In the genomic region with DNA sequence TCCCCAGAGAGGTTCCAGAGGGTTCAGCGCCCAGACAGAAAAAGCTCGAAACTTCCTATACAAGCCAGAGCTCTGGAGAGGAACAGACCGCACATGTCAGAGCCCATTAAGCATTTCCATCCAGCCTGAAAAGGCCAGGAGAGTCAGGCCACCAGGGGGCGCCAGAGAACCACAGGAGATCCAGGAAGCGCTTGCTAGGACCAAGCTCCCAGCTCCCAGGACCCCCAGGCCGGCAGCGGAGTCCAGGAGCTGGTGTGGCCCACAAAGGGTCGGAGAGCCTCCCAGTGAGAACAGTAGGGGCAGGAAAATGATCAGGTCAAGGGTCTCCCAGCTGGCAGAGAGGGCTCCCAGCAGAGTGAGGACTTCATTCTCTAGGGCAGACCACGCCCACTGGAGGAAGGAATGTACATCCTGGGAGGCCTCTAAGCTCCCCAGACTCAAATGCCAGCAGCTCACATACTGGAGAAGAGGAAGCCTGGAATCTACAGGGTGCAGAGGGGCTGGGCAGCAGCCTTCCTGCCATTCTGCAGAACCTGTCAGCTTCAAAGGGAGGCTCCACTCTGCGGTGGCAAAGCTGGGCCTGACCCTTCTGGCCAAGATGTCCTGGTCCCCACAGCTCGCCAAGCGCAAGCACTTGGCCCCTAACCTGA, we compare ENCODE assay signal across 8 cellular contexts. TPM values are rescaled to one million over a fixed set of nuclear protein-coding genes. Genes with fewer than 3 reads are reported as not detected.
A peak's percentile ranks its signal among the peaks of the same experiment; 100 is the strongest.
DNase-seq lines count a peak whose midpoint lies in the region; ATAC-seq and TF ChIP-seq lines count a peak whose summit lies in the region.

No MANE protein-coding gene starts in this region.

- H3K27ac Mint-ChIP-seq in CD14-positive monocyte = peak overlapping the region in 5 of 7 donors; percentile 84 to 94 (median 88)

- peaks cover 0 to 2% (median 0%) of the 10 kb centered on the region in 7 donors for H3K9me3 Mint-ChIP-seq in CD14-positive monocyte

- no peaks in the 10 kb centered on the region for H3K9me3 ChIP-seq in left lung

- intact Hi-C loops in CD14-positive monocyte (cut with micrococcal nuclease) = loop anchor here (1.0 to 10.0 kb wide), 5 partner anchors 158 to 398 kb away; partner anchors contain the start of gene NDUFA6 (in 1 of the 2)
- intact Hi-C loops in left lung (cut with DNase I) = no loop called here

- DNase-seq in CD14-positive monocyte (ENCODE audit: low spot score) (peak; percentile 85), NCI-H524 (lab: John Stamatoyannopoulos, UW) (peak; percentile 74 to 89), choroid plexus epithelial cell (ENCODE audit: low read depth) (peak; percentile 93), left lung (peak; percentile 91 to 99)
- DNase-seq in activated CD4-positive, alpha-beta T cell treated with anti-CD3 and anti-CD28 coated beads for 4 hours = peak; percentile 91 to 96
- DNase-seq in stimulated activated CD4-positive, alpha-beta T cell treated with anti-CD3 and anti-CD28 coated beads, Interleukin-1b, Interleukin-23, amount 100 ng/mL, for 48 hours = peak; percentile 88

- H3K4me1 Mint-ChIP-seq in CD14-positive monocyte = peaks cover 14% of the 10 kb centered on the region

- H3K36me3 Mint-ChIP-seq in CD14-positive monocyte = no peaks in the 10 kb centered on the region

- peaks cover 0 to 16% of the 10 kb centered on the region in 2 donors for H3K36me3 ChIP-seq in left lung

- H3K27ac ChIP-seq in left lung = peak overlapping the region in 1 of 2 donors; percentile 35

- no peaks in the 10 kb centered on the region for H3K27me3 ChIP-seq in left lung

- H3K4me1 ChIP-seq in left lung = peaks cover 10 to 19% of the 10 kb centered on the region in 2 donors

- peak; percentile 52 for ATAC-seq in HG02763 (IDR thresholded peaks at IDR 0.05; ENCODE audit: unreplicated experiment)
- peak; percentile 93 for ATAC-seq in left lung
- no peak for ATAC-seq in HG02885 (IDR thresholded peaks at IDR 0.05; ENCODE audit: poor library complexity, unreplicated experiment)

- TF ChIP-seq CTCF in CD14-positive monocyte (IDR thresholded peaks at IDR 0.05) (peak; percentile 98), choroid plexus epithelial cell (conservative IDR thresholded peaks at IDR 0.05; ENCODE audit: low read depth, low read length) (peak; percentile 92), left lung (IDR thresholded peaks at IDR 0.05) (peak; percentile 98 to 100)

- H3K27me3 Mint-ChIP-seq in CD14-positive monocyte (ENCODE audit: low read depth in 3 of 3) = peaks cover 2 to 4% (median 2%) of the 10 kb centered on the region in 3 donors

- peak overlapping the region; percentile 76 to 88 for H3K4me3 Mint-ChIP-seq in CD14-positive monocyte

- peak overlapping the region; percentile 48 for H3K4me3 ChIP-seq in choroid plexus epithelial cell (ENCODE audit: low read depth, low read length)
- peak overlapping the region in 1 of 2 donors; percentile 27 for H3K4me3 ChIP-seq in left lung

RNA-seq across cellular contexts. Expression of gene MEI1, which starts 2.1 kb away (rescaled TPM):
- polyA plus RNA-seq in CD14-positive monocyte = 10 to 100 TPM; 37.0 to 40.0 TPM
- 1 to 10 TPM; 3.9 to 7.9 TPM for total RNA-seq in left lung

RNA-seq across cellular contexts. Expression of gene SNU13, which starts 8.6 kb away (rescaled TPM):
- polyA plus RNA-seq in CD14-positive monocyte = 100 to 1,000 TPM; 168 TPM
- 100 to 1,000 TPM; 112 to 126 TPM for total RNA-seq in left lung

Comparison
In these comparisons a context has a peak if more than half of its experiments do, and no peak if none do; other contexts are left out.
1. intact Hi-C loops: an anchor here in CD14-positive monocyte (1.0 to 10.0 kb wide); none called in left lung.